1 cellular context compared by ENCODE assay signal in genomic region chr19:38139122-38139521, GRCh38.
A peak's percentile ranks its signal among the peaks of the same experiment; 100 is the strongest.
TF ChIP-seq lines count a peak whose summit lies in the region.

No MANE protein-coding gene starts in this region.

TF ChIP-seq in K562, 482 proteins besides CTCF, POLR2A, EP300 and RAD21 (continued from another document):
- TF ChIP-seq, protein P1, sequence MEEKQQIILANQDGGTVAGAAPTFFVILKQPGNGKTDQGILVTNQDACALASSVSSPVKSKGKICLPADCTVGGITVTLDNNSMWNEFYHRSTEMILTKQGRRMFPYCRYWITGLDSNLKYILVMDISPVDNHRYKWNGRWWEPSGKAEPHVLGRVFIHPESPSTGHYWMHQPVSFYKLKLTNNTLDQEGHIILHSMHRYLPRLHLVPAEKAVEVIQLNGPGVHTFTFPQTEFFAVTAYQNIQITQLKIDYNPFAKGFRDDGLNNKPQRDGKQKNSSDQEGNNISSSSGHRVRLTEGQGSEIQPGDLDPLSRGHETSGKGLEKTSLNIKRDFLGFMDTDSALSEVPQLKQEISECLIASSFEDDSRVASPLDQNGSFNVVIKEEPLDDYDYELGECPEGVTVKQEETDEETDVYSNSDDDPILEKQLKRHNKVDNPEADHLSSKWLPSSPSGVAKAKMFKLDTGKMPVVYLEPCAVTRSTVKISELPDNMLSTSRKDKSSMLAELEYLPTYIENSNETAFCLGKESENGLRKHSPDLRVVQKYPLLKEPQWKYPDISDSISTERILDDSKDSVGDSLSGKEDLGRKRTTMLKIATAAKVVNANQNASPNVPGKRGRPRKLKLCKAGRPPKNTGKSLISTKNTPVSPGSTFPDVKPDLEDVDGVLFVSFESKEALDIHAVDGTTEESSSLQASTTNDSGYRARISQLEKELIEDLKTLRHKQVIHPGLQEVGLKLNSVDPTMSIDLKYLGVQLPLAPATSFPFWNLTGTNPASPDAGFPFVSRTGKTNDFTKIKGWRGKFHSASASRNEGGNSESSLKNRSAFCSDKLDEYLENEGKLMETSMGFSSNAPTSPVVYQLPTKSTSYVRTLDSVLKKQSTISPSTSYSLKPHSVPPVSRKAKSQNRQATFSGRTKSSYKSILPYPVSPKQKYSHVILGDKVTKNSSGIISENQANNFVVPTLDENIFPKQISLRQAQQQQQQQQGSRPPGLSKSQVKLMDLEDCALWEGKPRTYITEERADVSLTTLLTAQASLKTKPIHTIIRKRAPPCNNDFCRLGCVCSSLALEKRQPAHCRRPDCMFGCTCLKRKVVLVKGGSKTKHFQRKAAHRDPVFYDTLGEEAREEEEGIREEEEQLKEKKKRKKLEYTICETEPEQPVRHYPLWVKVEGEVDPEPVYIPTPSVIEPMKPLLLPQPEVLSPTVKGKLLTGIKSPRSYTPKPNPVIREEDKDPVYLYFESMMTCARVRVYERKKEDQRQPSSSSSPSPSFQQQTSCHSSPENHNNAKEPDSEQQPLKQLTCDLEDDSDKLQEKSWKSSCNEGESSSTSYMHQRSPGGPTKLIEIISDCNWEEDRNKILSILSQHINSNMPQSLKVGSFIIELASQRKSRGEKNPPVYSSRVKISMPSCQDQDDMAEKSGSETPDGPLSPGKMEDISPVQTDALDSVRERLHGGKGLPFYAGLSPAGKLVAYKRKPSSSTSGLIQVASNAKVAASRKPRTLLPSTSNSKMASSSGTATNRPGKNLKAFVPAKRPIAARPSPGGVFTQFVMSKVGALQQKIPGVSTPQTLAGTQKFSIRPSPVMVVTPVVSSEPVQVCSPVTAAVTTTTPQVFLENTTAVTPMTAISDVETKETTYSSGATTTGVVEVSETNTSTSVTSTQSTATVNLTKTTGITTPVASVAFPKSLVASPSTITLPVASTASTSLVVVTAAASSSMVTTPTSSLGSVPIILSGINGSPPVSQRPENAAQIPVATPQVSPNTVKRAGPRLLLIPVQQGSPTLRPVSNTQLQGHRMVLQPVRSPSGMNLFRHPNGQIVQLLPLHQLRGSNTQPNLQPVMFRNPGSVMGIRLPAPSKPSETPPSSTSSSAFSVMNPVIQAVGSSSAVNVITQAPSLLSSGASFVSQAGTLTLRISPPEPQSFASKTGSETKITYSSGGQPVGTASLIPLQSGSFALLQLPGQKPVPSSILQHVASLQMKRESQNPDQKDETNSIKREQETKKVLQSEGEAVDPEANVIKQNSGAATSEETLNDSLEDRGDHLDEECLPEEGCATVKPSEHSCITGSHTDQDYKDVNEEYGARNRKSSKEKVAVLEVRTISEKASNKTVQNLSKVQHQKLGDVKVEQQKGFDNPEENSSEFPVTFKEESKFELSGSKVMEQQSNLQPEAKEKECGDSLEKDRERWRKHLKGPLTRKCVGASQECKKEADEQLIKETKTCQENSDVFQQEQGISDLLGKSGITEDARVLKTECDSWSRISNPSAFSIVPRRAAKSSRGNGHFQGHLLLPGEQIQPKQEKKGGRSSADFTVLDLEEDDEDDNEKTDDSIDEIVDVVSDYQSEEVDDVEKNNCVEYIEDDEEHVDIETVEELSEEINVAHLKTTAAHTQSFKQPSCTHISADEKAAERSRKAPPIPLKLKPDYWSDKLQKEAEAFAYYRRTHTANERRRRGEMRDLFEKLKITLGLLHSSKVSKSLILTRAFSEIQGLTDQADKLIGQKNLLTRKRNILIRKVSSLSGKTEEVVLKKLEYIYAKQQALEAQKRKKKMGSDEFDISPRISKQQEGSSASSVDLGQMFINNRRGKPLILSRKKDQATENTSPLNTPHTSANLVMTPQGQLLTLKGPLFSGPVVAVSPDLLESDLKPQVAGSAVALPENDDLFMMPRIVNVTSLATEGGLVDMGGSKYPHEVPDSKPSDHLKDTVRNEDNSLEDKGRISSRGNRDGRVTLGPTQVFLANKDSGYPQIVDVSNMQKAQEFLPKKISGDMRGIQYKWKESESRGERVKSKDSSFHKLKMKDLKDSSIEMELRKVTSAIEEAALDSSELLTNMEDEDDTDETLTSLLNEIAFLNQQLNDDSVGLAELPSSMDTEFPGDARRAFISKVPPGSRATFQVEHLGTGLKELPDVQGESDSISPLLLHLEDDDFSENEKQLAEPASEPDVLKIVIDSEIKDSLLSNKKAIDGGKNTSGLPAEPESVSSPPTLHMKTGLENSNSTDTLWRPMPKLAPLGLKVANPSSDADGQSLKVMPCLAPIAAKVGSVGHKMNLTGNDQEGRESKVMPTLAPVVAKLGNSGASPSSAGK (IDR thresholded peaks at IDR 0.05) = peak; percentile 92
- TF ChIP-seq MYC (IDR thresholded peaks at IDR 0.05; ENCODE audit: low read depth, low read length) (no peak), MYC (CRISPR knock-in tag; IDR thresholded peaks at IDR 0.05; ENCODE audit: borderline replicate concordance, low read depth) (no peak), GABPB2 (CRISPR knock-in tag; conservative IDR thresholded peaks at IDR 0.05) (no peak), KHSRP (IDR thresholded peaks at IDR 0.05) (no peak), SP1 (CRISPR knock-in tag; IDR thresholded peaks at IDR 0.05) (no peak), TRIM24 (IDR thresholded peaks at IDR 0.05) (0 out of 4 replicates have a peak, but pooled peaks of 1 of the 2 experiments have one; percentile 37), TGIF2 (CRISPR knock-in tag; IDR thresholded peaks at IDR 0.05) (no peak), PPARD (CRISPR knock-in tag; IDR thresholded peaks at IDR 0.05) (no peak)
